Comparison of ENCODE assay signal across 14 cellular contexts in the genomic region with DNA sequence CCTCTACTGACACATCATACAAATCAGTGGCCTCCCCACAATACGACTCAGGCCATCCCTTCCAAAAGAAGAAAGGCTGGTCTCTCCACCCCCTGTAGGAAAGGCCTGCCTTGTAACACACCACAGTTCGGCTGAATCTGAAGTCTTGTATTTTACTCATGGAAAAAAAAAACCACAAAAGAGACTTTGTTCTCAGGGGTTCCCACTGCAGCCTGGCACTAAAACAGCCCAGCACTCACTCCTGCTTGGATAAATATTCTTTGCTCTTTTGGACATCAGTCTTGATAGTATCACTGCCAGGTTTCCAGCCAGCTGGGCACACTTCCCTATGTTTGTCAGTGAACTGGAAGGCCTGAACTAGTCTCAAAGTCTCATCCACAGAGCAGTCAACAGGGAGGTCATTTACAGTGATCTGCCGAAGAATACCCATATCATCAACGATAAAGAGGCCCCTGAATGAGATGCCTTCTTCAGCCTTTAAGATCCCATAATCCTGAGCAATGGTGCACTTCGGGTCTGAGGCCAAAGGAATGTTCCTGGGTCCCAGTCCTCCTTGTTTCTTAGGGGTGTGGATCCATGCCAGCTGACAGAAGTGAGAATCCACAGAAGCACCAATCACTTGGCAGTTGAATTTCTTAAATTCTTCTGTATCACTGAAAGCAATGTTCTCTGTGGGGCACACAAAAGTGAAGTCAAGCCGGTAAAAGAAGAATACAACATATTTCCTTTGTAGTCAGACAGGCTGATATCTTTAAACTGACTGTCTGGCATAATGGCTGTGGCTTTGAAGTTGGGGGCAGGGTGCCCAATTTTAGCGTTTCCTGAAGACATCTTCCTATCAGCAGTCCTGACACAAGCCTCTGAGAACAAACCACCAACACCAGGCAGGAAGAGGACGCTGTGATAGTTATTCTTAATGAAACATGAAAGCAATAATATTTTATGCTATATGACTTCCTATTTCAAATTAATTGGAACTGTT.
DNase-seq lines count a peak whose midpoint lies in the region; ATAC-seq, FAIRE-seq and TF ChIP-seq lines count a peak whose summit lies in the region.
"Had no signal": no experiment of that assay in that cellular context is flagged by ENCODE, and none has a peak within 500 bp of the region (broad histone marks: within the 10 kb centered on the region; RNA-seq: fewer than 3 reads in every experiment).

No MANE protein-coding gene starts in this region.

- no peak for ATAC-seq in HG02678 (IDR thresholded peaks at IDR 0.05; ENCODE audit: unreplicated experiment)
- ATAC-seq: effector memory CD8-positive, alpha-beta T cell; K562; stimulated activated effector memory CD8-positive, alpha-beta T cell treated with anti-CD3 and anti-CD28 coated beads, Interleukin-12 subunit alpha, Interleukin-12 subunit beta, amount 100 ng/mL, for 72 hours had no signal

- peak overlapping the region in 8 of 11 experiments; percentile 10 to 72 (median 53); a peak in 11 of 22 replicates for H3K27ac ChIP-seq in BLaER1 treated with 17β-estradiol and CSF1 and Interleukin-3, amounts not matched to agents 10 nM and 100 nM

- FAIRE-seq in GM12891 (lab: Jason Lieb, UNC) = no peak
- FAIRE-seq: K562 had no signal

- no peak overlapping the region for H3K4me3 ChIP-seq in BLaER1 treated with 17β-estradiol and CSF1 and Interleukin-3, amounts not matched to agents 10 nM and 100 nM
- H3K4me3 ChIP-seq: K562, spleen had no signal

- H3K27me3 ChIP-seq in BLaER1 treated with 17β-estradiol and CSF1 and Interleukin-3, amounts not matched to agents 10 nM and 100 nM = no peaks in the 10 kb centered on the region
- H3K27me3 ChIP-seq: spleen had no signal

- no peak for TF ChIP-seq POLR2A in GM12891 (IDR thresholded peaks at IDR 0.05; ENCODE audit: low read depth, low read length)

- peaks cover 14 to 34% (median 25%) of the 10 kb centered on the region in 10 experiments for H3K4me1 ChIP-seq in BLaER1 treated with 17β-estradiol and CSF1 and Interleukin-3, amounts not matched to agents 10 nM and 100 nM
- H3K4me1 ChIP-seq: spleen had no signal

- no peaks in the 10 kb centered on the region for H3K36me3 ChIP-seq in BLaER1 treated with 17β-estradiol and CSF1 and Interleukin-3, amounts not matched to agents 10 nM and 100 nM
- H3K36me3 ChIP-seq: spleen had no signal

- H4K20me1 ChIP-seq in BLaER1 treated with 17β-estradiol and CSF1 and Interleukin-3, amounts not matched to agents 10 nM and 100 nM = no peaks in the 10 kb centered on the region

- H3K9ac ChIP-seq in BLaER1 treated with 17β-estradiol and CSF1 and Interleukin-3, amounts not matched to agents 10 nM and 100 nM = peak overlapping the region in 3 of 11 experiments; percentile 0 to 56 (median 27); a peak in 4 of 22 replicates

- DNase-seq in SK-MEL-5 (ENCODE audit: low read depth, low spot score) (peak; percentile 81), head of caudate nucleus (peak in 41 of 42 donors; percentile 6 to 79 (median 59)), nucleus accumbens (lab: John Stamatoyannopoulos, UW) (peak in 47 of 56 donors; percentile 3 to 77 (median 38)), AML-193 (lab: John Stamatoyannopoulos, UW) (no peak), GOT3 (lab: John Stamatoyannopoulos, UW) (no peak), GM12891 (ENCODE audit: insufficient read length, low spot score) (no peak)
- DNase-seq: activated gamma-delta T cell; CD4-positive, CD25-positive, alpha-beta regulatory T cell; effector memory CD8-positive, alpha-beta T cell; spleen had no signal

- H3K9me3 ChIP-seq in BLaER1 treated with 17β-estradiol and CSF1 and Interleukin-3, amounts not matched to agents 10 nM and 100 nM (replicated peaks in 1 of 11) = 0 out of 22 replicates have a peak, but pooled peaks cover 0 to 11% (median 0%) of the 10 kb centered on the region in 11 experiments

- intact Hi-C loops in head of caudate nucleus (cut with DNase I) = no loop called here

- peak overlapping the region; percentile 32 to 76 (median 62); a peak in 21 of 22 replicates for H3K4me2 ChIP-seq in BLaER1 treated with 17β-estradiol and CSF1 and Interleukin-3, amounts not matched to agents 10 nM and 100 nM

- in situ Hi-C loops in SK-MEL-5 (cut with HindIII; ENCODE audit: low pct_unique_long_range_greater_than_20kb, low sequenced_read_pairs) = no loop called here

TF ChIP-seq in GM12891, 5 proteins besides CTCF, POLR2A, EP300 and RAD21:
- no peak for TF ChIP-seq TAF1 (IDR thresholded peaks at IDR 0.05; ENCODE audit: low read depth, low read length)
- no peak for TF ChIP-seq POLR2AphosphoS5 (IDR thresholded peaks at IDR 0.05; ENCODE audit: low read depth, low read length)
- no peak for TF ChIP-seq POU2F2 (IDR thresholded peaks at IDR 0.05; ENCODE audit: low read depth, low read length)
- TF ChIP-seq PAX5 (IDR thresholded peaks at IDR 0.05; ENCODE audit: insufficient read depth, low read length, severe bottlenecking) = no peak
- no peak for TF ChIP-seq SPI1 (IDR thresholded peaks at IDR 0.05; ENCODE audit: low read depth, low read length)

Comparison
In these comparisons a context has a peak if more than half of its experiments do, and no peak if none do; other contexts are left out.
1. DNase-seq: peak in SK-MEL-5 (single experiment), head of caudate nucleus (41 of 42) and nucleus accumbens (47 of 56); none in AML-193 (0 of 2), GOT3 (single experiment) and GM12891 (single experiment).